ENCODE assay signal across 25 cellular contexts in the genomic region with DNA sequence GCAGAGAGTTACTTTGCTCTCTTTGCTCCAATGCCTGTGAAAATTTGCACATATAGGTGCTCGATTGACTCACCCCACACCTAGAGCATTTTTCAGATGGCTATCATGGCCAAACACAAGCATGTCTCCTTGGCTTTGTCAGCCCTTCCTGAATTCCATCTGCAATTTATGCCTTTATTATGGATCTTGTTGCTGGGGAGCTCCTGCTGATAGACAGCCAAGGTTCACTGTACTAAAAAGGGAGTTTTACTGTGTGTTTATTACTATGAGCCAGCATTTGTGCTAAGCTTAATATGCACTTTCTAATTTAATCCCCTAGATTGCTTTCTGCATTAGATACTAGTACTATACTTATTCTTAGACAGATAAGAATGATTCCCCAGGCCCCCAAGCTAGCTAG.
"Had no signal": no experiment of that assay in that cellular context is flagged by ENCODE, and none has a peak within 500 bp of the region (broad histone marks: within the 10 kb centered on the region; RNA-seq: fewer than 3 reads in every experiment).

No MANE protein-coding gene starts in this region.

- DNase-seq: activated CD4-positive, alpha-beta T cell treated with anti-CD3 and anti-CD28 coated beads, Interleukin-2, amount 10 ng/mL, durations not matched to agents 24 days and 14 days; activated CD4-positive, alpha-beta T cell treated with anti-CD3 and anti-CD28 coated beads, Interleukin-2, amount 50 U/mL, for 4 hours; activated CD8-positive, alpha-beta T cell treated with anti-CD3 and anti-CD28 coated beads for 36 hours; activated naive CD4-positive, alpha-beta T cell treated with anti-CD3 and anti-CD28 coated beads, Interleukin-2, amount 10 ng/mL, durations not matched to agents 7 days and 5 days; activated naive CD8-positive, alpha-beta T cell treated with anti-CD3 and anti-CD28 coated beads, Interleukin-2, amount 50 U/mL, for 24 hours; activated T-cell treated with anti-CD3 and anti-CD28 coated beads, Interleukin-2, amount 50 U/mL, for 4 hours; anterior cingulate cortex; caudate nucleus; Kasumi-1; KG1; MM.1S; MV-4-11; NCI-H1092; NCI-H1436 treated with DMSO at 0.1 percent for 48 hours; NCI-H1694 treated with DMSO at 0.1 percent for 48 hours; NCI-H2029; NCI-H446; NCI-H510A treated with DMSO at 0.1 percent for 48 hours; NCI-H526 treated with DMSO at 0.1 percent for 48 hours; NCI-H774; SHP77; SJCRH30; T1000; WERI-Rb-1 had no signal

- H3K4me3 ChIP-seq: SJCRH30, SK-N-MC had no signal

- H3K36me3 ChIP-seq: WERI-Rb-1 had no signal

- H3K27ac ChIP-seq: SJCRH30, SK-N-MC, WERI-Rb-1 had no signal

- H3K9me3 ChIP-seq: SJCRH30 had no signal

- H3K27me3 ChIP-seq: SJCRH30 had no signal
